ENCODE assay signal across 8 cellular contexts in genomic region chr5:106121972-106122605, GRCh38.
DNase-seq lines count a peak whose midpoint lies in the region; ATAC-seq, FAIRE-seq and TF ChIP-seq lines count a peak whose summit lies in the region.

No MANE protein-coding gene starts in this region.

- no peak overlapping the region for H3K4me3 Mint-ChIP-seq in neural crest cell

- H3K27me3 Mint-ChIP-seq in neural crest cell (ENCODE audit: low read depth): no peaks in the 10 kb centered on the region

- H3K27ac ChIP-seq in K562 (ENCODE audit: extremely low read depth, low read depth, low read length): no peak overlapping the region
- no peak overlapping the region for H3K27ac ChIP-seq in sigmoid colon

- H4K20me1 ChIP-seq in K562 (replicated peaks; ENCODE audit: control insufficient read depth, insufficient read depth, low read length): no peaks in the 10 kb centered on the region

- H3K27me3 ChIP-seq in K562 (ENCODE audit: control insufficient read depth in 2 of 2, insufficient read depth in 2 of 2, low read length in 2 of 2) (no peaks in the 10 kb centered on the region), sigmoid colon (no peaks in the 10 kb centered on the region)

- H3K4me1 ChIP-seq in K562 (replicated peaks in 1 of 2; ENCODE audit: control insufficient read depth in 2 of 2, insufficient read depth in 2 of 2, low read length in 2 of 2) (no peaks in the 10 kb centered on the region), sigmoid colon (no peaks in the 10 kb centered on the region)

- DNase-seq in SIG-M5 treated with dmso at 0.1 percent for 504 hours (lab: John Stamatoyannopoulos, UW; ENCODE audit: unreplicated experiment) (peak; percentile 7), SIG-M5 (lab: John Stamatoyannopoulos, UW) (no peak), K562 (ENCODE audit: extremely low read depth in 1 of 4, low spot score in 3 of 4) (peak; percentile 47 to 75 (median 61)), neural crest cell (ENCODE audit: low read depth, low spot score) (peak; percentile 28), sigmoid colon (no peak)
- DNase-seq in effector CD8-positive, alpha-beta T cell (lab: John Stamatoyannopoulos, UW): no peak

- CTCF ChIA-PET in K562 (lab: Yijun Ruan, JAX; ENCODE audit: low intra/inter-chr PET ratio): no interaction called here

- H3K36me3 ChIP-seq in K562 (ENCODE audit: control insufficient read depth, insufficient read depth, low read length) (no peaks in the 10 kb centered on the region), sigmoid colon (no peaks in the 10 kb centered on the region)

- H3K9me1 ChIP-seq in K562 (ENCODE audit: control insufficient read depth, insufficient read depth, low read length): no peaks in the 10 kb centered on the region

- no peak overlapping the region for H3K4me3 ChIP-seq in K562
- no peak overlapping the region for H3K4me3 ChIP-seq in sigmoid colon

- H3K4me1 Mint-ChIP-seq in neural crest cell: no peaks in the 10 kb centered on the region

- POLR2A ChIA-PET in K562 (lab: Yijun Ruan, JAX): no interaction called here

- peaks cover 7% of the 10 kb centered on the region for H3K9me3 Mint-ChIP-seq in neural crest cell

- TF ChIP-seq RAD21 in K562 (CRISPR knock-in tag; conservative IDR thresholded peaks at IDR 0.05 in 1 of 2, IDR thresholded peaks at IDR 0.05 in 1 of 2): peak in 1 of 2 experiments; percentile 49; a peak in 3 of 4 replicates

- TF ChIP-seq POLR2A in K562 (conservative IDR thresholded peaks at IDR 0.05): no peak
- TF ChIP-seq POLR2A in sigmoid colon (IDR thresholded peaks at IDR 0.05): no peak

- WGBS in K562 (ENCODE audit: insufficient coverage, low coverage, missing lambda C conversion rate): 9% methylated on average over 7 of the region's 7 CpGs
- WGBS in sigmoid colon, 2 donors: 66 to 77% methylated on average over 7 of the region's 7 CpGs

- H3K27ac Mint-ChIP-seq in neural crest cell (ENCODE audit: unreplicated experiment): no peak overlapping the region

- no peak overlapping the region for H3K9ac ChIP-seq in K562 (ENCODE audit: insufficient read depth in 1 of 2, low read depth in 2 of 2, low read length in 2 of 2)

- TF ChIP-seq EP300 in K562 (IDR thresholded peaks at IDR 0.05; ENCODE audit: low read length) (no peak), sigmoid colon (IDR thresholded peaks at IDR 0.05) (no peak)

- H2AFZ ChIP-seq in K562 (ENCODE audit: low read depth, low read length): no peak overlapping the region

- peak; percentile 59 to 83 (median 63) for TF ChIP-seq CTCF in K562 (IDR thresholded peaks at IDR 0.05 in 2 of 3, conservative IDR thresholded peaks at IDR 0.05 in 1 of 3; ENCODE audit: insufficient read depth in 2 of 3, low read depth in 1 of 3, low read length in 3 of 3)
- TF ChIP-seq CTCF in neural crest cell (conservative IDR thresholded peaks at IDR 0.05): peak; percentile 73
- peak in 1 of 4 experiments; percentile 32 for TF ChIP-seq CTCF in sigmoid colon (IDR thresholded peaks at IDR 0.05)

- in situ Hi-C loops in K562 (cut with MboI): no loop called here

- H3K36me3 Mint-ChIP-seq in neural crest cell (ENCODE audit: low read depth): no peaks in the 10 kb centered on the region

- FAIRE-seq in K562 (lab: Jason Lieb, UNC): peak; percentile 72

- H3K79me2 ChIP-seq in K562 (ENCODE audit: control insufficient read depth, insufficient read depth, low read length): no peaks in the 10 kb centered on the region

- no peak overlapping the region for H3K4me2 ChIP-seq in K562 (ENCODE audit: insufficient read depth, low read length)

- ATAC-seq in GM21447 (IDR thresholded peaks at IDR 0.05; ENCODE audit: unreplicated experiment): peak; percentile 78
- ATAC-seq in HG03571 (IDR thresholded peaks at IDR 0.05; ENCODE audit: unreplicated experiment): peak; percentile 70
- ATAC-seq in K562: peak; percentile 79

- H3K9me3 ChIP-seq in K562 (replicated peaks; ENCODE audit: control insufficient read depth, insufficient read depth, low read depth, low read length) (no peaks in the 10 kb centered on the region), sigmoid colon (peaks cover 0 to 2% (median 0%) of the 10 kb centered on the region in 4 donors)

- no TSS peak for BruUV-seq in K562 (replicated peaks; lab: Mats Ljungman, UMichigan)

- intact Hi-C loops in K562 (cut with micrococcal nuclease): loop anchor here (5.0 kb wide), 1 partner anchor 1945 kb away; no protein-coding TSS in a partner anchor
- intact Hi-C loops in sigmoid colon (cut with DNase I): no loop called here

TF ChIP-seq in K562, 482 proteins besides CTCF, POLR2A, EP300 and RAD21:
- TF ChIP-seq ZBTB33 (CRISPR knock-in tag; IDR thresholded peaks at IDR 0.05) (no peak), HINFP (tag; conservative IDR thresholded peaks at IDR 0.05; ENCODE audit: low read depth) (peak; percentile 64; the same call in 1 of the 2 replicates), NFXL1 (CRISPR knock-in tag; IDR thresholded peaks at IDR 0.05) (no peak), SMC3 (conservative IDR thresholded peaks at IDR 0.05; ENCODE audit: insufficient read depth, low read depth, low read length) (peak; percentile 47; the same call in 1 of the 2 replicates), RCOR1 (IDR thresholded peaks at IDR 0.05; ENCODE audit: borderline replicate concordance in 1 of 2, low read depth in 2 of 2, low read length in 2 of 2) (no peak)

Comparison
In these comparisons a context has a peak if more than half of its experiments do, and no peak if none do; other contexts are left out.
1. DNase-seq: peak in SIG-M5 treated with dmso at 0.1 percent for 504 hours (single experiment), K562 (4 of 4) and neural crest cell (single experiment); none in SIG-M5 (single experiment), sigmoid colon (single experiment) and effector CD8-positive, alpha-beta T cell (single experiment).
2. Peak in every context shown above with its lines, with median percentiles within 50 percentile points of each other: ATAC-seq.